25 cellular contexts compared by ENCODE assay signal in the genomic region with DNA sequence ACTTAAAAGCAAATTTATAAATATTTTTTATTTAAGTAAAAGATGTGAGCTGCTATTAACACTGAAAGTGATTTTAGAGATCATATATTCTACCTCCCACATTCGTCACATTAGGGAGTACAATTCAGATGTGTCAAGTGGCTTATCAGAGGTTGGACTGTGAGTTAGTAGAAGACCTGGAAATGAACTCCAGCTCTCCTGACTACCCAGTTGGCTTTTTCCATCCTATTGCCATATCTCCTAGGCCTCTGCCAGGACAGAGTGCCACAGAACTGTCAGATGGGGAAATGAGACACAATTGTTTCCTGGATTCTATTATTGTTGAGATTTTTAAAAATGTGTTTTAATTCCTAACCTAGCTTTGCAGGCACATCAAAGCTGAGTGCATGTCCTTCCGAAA.
DNase-seq lines count a peak whose midpoint lies in the region; ATAC-seq, FAIRE-seq and TF ChIP-seq lines count a peak whose summit lies in the region.
"Had no signal": no experiment of that assay in that cellular context is flagged by ENCODE, and none has a peak within 500 bp of the region (broad histone marks: within the 10 kb centered on the region; RNA-seq: fewer than 3 reads in every experiment).

No MANE protein-coding gene starts in this region.

- H3K27me3 ChIP-seq in right cardiac atrium (ENCODE audit: control insufficient read depth, insufficient read depth): no peaks in the 10 kb centered on the region
- H3K27me3 ChIP-seq: BE2C; BLaER1 treated with 17β-estradiol and CSF1 and Interleukin-3, amounts not matched to agents 10 nM and 100 nM had no signal

- no peak overlapping the region for H3K4me3 Mint-ChIP-seq in endothelial cell (ENCODE audit: unreplicated experiment)
- H3K4me3 Mint-ChIP-seq: CD14-positive monocyte; CD4-positive, alpha-beta T cell; CD8-positive, alpha-beta memory T cell; GM23338; H9 had no signal

- intact Hi-C loops in Right ventricle myocardium inferior (cut with DNase I) (no loop called here), right cardiac atrium (cut with DNase I) (no loop called here)

- no peak overlapping the region for H3K27ac Mint-ChIP-seq in endothelial cell (ENCODE audit: unreplicated experiment)
- H3K27ac Mint-ChIP-seq: CD14-positive monocyte; CD4-positive, alpha-beta T cell; CD8-positive, alpha-beta memory T cell; GM23338; H9 had no signal

- H3K27ac ChIP-seq in right cardiac atrium (ENCODE audit: low read length): no peak overlapping the region
- H3K27ac ChIP-seq: 22Rv1; BLaER1 treated with 17β-estradiol and CSF1 and Interleukin-3, amounts not matched to agents 10 nM and 100 nM had no signal

- no peaks in the 10 kb centered on the region for H3K4me1 Mint-ChIP-seq in endothelial cell (ENCODE audit: unreplicated experiment)
- H3K4me1 Mint-ChIP-seq: CD14-positive monocyte; CD8-positive, alpha-beta memory T cell; GM23338; H9 had no signal

- no peaks in the 10 kb centered on the region for H3K9me3 Mint-ChIP-seq in endothelial cell (ENCODE audit: unreplicated experiment)
- H3K9me3 Mint-ChIP-seq: GM23338 had no signal

- no peaks in the 10 kb centered on the region for H3K27me3 Mint-ChIP-seq in endothelial cell (ENCODE audit: unreplicated experiment)
- H3K27me3 Mint-ChIP-seq: CD4-positive, alpha-beta T cell; CD8-positive, alpha-beta memory T cell had no signal

- no peaks in the 10 kb centered on the region for H3K4me1 ChIP-seq in right cardiac atrium (ENCODE audit: control insufficient read depth, insufficient read depth, low read length)
- H3K4me1 ChIP-seq: BE2C; BLaER1 treated with 17β-estradiol and CSF1 and Interleukin-3, amounts not matched to agents 10 nM and 100 nM had no signal

- no peaks in the 10 kb centered on the region for H3K9me3 ChIP-seq in right cardiac atrium (ENCODE audit: control insufficient read depth, low read length)
- H3K9me3 ChIP-seq: BE2C had no signal

- no peak for DNase-seq in Right ventricle myocardium inferior (ENCODE audit: missing footprints)
- DNase-seq in right cardiac atrium: no peak
- DNase-seq in GM19239 (ENCODE audit: insufficient read length, low spot score): no peak
- peak; percentile 26 to 51 for DNase-seq in dermis microvascular lymphatic vessel endothelial cell (ENCODE audit: low read depth in 2 of 2)
- DNase-seq in lung microvascular endothelial cell (ENCODE audit: low read depth in 2 of 2): peak; percentile 4 to 83
- DNase-seq in endothelial cell (ENCODE audit: low spot score): no peak
- DNase-seq in superior temporal gyrus (ENCODE audit: extremely low spot score): no peak
- DNase-seq: ACHN; AML-193; BE2C; CD4-positive, alpha-beta T cell; CD8-positive, alpha-beta memory T cell; DMS 273 treated with DMSO at 0.1 percent for 48 hours; DMS79; EL; GDM1; H9 had no signal

- no peak overlapping the region for H3K4me3 ChIP-seq in right cardiac atrium (ENCODE audit: low read length)
- H3K4me3 ChIP-seq: BLaER1 treated with 17β-estradiol and CSF1 and Interleukin-3, amounts not matched to agents 10 nM and 100 nM; GM12878; GM23338 had no signal

- FAIRE-seq in GM19239 (lab: Jason Lieb, UNC): peak; percentile 31
- FAIRE-seq: A204.1, D721Med had no signal

- no peaks in the 10 kb centered on the region for H3K36me3 Mint-ChIP-seq in endothelial cell (ENCODE audit: low read depth, unreplicated experiment)
- H3K36me3 Mint-ChIP-seq: CD14-positive monocyte; CD8-positive, alpha-beta memory T cell had no signal

- peak; percentile 65 for ATAC-seq in Right ventricle myocardium inferior
- ATAC-seq in right cardiac atrium: no peak
- ATAC-seq: GM12878, GM23338, HCT116 had no signal

- WGBS in right cardiac atrium: 44% methylated on average over 2 of the region's 2 CpGs

- no peak for TF ChIP-seq CTCF in endothelial cell (IDR thresholded peaks at IDR 0.05; ENCODE audit: unreplicated experiment)

Comparison
In these comparisons a context has a peak if more than half of its experiments do, and no peak if none do; other contexts are left out.
1. DNase-seq: peak in dermis microvascular lymphatic vessel endothelial cell (2 of 2) and lung microvascular endothelial cell (2 of 2); none in Right ventricle myocardium inferior (single experiment), right cardiac atrium (0 of 3), GM19239 (single experiment), endothelial cell (single experiment) and superior temporal gyrus (single experiment).